ENCODE assay signal across 12 cellular contexts in the genomic region with DNA sequence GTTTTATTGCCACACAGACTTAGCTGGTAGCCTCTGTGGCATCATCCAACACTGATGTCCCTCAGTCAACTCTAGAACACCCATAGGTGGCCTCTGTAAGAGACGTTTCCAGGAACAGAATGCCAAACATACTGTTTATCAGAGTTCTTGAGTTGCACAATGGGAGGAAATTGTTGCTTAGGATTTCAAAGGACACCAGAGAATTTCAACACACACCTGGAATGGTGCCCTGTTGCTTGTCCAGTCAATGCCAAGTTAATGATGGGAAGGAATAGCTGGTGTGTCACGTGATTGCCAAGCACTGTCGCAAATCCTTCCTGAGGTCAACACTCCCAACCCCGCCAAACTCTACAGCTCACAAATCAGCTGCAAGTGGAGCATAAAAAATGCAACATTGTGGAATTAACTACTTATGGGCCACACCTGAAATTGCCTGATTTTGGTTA. TPM values are rescaled to one million over a fixed set of nuclear protein-coding genes. Genes with fewer than 3 reads are reported as not detected.
DNase-seq lines count a peak whose midpoint lies in the region; ATAC-seq and TF ChIP-seq lines count a peak whose summit lies in the region.
"Had no signal": no experiment of that assay in that cellular context is flagged by ENCODE, and none has a peak within 500 bp of the region (broad histone marks: within the 10 kb centered on the region; RNA-seq: fewer than 3 reads in every experiment).

No MANE protein-coding gene starts in this region.

- no peak for TF ChIP-seq POLR2A in esophagus muscularis mucosa (IDR thresholded peaks at IDR 0.05; ENCODE audit: low read depth)
- no peak for TF ChIP-seq POLR2A in transverse colon (IDR thresholded peaks at IDR 0.05)

- CTCF ChIA-PET in T-cell (lab: Charles Lee): no interaction called here
- CTCF ChIA-PET in Caco-2 (lab: Charles Lee): no interaction called here

- H3K27ac ChIP-seq in esophagus muscularis mucosa (replicated peaks in 1 of 4) (peak overlapping the region; percentile 15 to 62 (median 36)), lower lobe of right lung (peak overlapping the region; percentile 78), transverse colon (peak overlapping the region in 3 of 4 donors; percentile 8 to 58 (median 25))

- H3K9me3 ChIP-seq in esophagus muscularis mucosa: no peaks in the 10 kb centered on the region
- no peaks in the 10 kb centered on the region for H3K9me3 ChIP-seq in lower lobe of right lung
- no peaks in the 10 kb centered on the region for H3K9me3 ChIP-seq in transverse colon
- no peaks in the 10 kb centered on the region for H3K9me3 ChIP-seq in Caco-2

- 55% methylated on average over 4 of the region's 4 CpGs for WGBS in esophagus muscularis mucosa
- 52% methylated on average over 4 of the region's 4 CpGs; no CpG with 5 or more reads in 1 of the 2 donors for WGBS in transverse colon (ENCODE audit: low coverage in 1 of 2), 2 donors

- in situ Hi-C loops in transverse colon (cut with MboI; ENCODE audit: low pct_ligation_motif_present in 1 of 4, low pct_unique_long_range_greater_than_20kb in 1 of 4, low sequenced_read_pairs in 3 of 4): no loop called here

- BruUV-seq in Caco-2 (replicated peaks; lab: Mats Ljungman, UMichigan): no TSS peak

- H3K4me3 Mint-ChIP-seq in T-cell (no peak overlapping the region), Caco-2 (ENCODE audit: unreplicated experiment) (no peak overlapping the region)
- H3K4me3 Mint-ChIP-seq: activated naive CD4-positive, alpha-beta T cell treated with anti-CD3 and anti-CD28 coated beads for 36 hours had no signal

- peaks cover 3 to 13% of the 10 kb centered on the region in 2 donors for H3K27me3 Mint-ChIP-seq in T-cell
- no peaks in the 10 kb centered on the region for H3K27me3 Mint-ChIP-seq in Caco-2 (ENCODE audit: insufficient read depth, unreplicated experiment)

- H3K4me1 Mint-ChIP-seq in T-cell: no peaks in the 10 kb centered on the region
- no peaks in the 10 kb centered on the region for H3K4me1 Mint-ChIP-seq in Caco-2 (ENCODE audit: low read depth, unreplicated experiment)

- intact Hi-C loops in esophagus muscularis mucosa (cut with DNase I) (no loop called here), lower lobe of right lung (cut with DNase I) (no loop called here), transverse colon (cut with DNase I; ENCODE audit: low total_unique reads) (no loop called here), Caco-2 (cut with micrococcal nuclease; ENCODE audit: unreplicated experiment) (no loop called here)

- ATAC-seq in lower lobe of right lung (peak; percentile 90 to 93), HG02588 (IDR thresholded peaks at IDR 0.05; ENCODE audit: unreplicated experiment) (no peak), T-cell (replicated peaks in 1 of 4) (no peak)

- H3K4me3 ChIP-seq in esophagus muscularis mucosa (no peak overlapping the region), lower lobe of right lung (no peak overlapping the region), transverse colon (no peak overlapping the region), Caco-2 (ENCODE audit: low read depth, low read length) (no peak overlapping the region)

- H3K36me3 Mint-ChIP-seq in T-cell: no peaks in the 10 kb centered on the region
- no peaks in the 10 kb centered on the region for H3K36me3 Mint-ChIP-seq in Caco-2 (ENCODE audit: insufficient read depth, unreplicated experiment)

- no peaks in the 10 kb centered on the region for H3K36me3 ChIP-seq in esophagus muscularis mucosa
- H3K36me3 ChIP-seq in lower lobe of right lung: no peaks in the 10 kb centered on the region
- H3K36me3 ChIP-seq in transverse colon: no peaks in the 10 kb centered on the region
- H3K36me3 ChIP-seq in Caco-2 (ENCODE audit: control insufficient read depth, insufficient read depth, low read length): no peaks in the 10 kb centered on the region

- H3K9me3 Mint-ChIP-seq in T-cell (no peaks in the 10 kb centered on the region), Caco-2 (ENCODE audit: unreplicated experiment) (no peaks in the 10 kb centered on the region)
- H3K9me3 Mint-ChIP-seq: activated naive CD4-positive, alpha-beta T cell treated with anti-CD3 and anti-CD28 coated beads for 36 hours had no signal

- H3K27me3 ChIP-seq in esophagus muscularis mucosa (no peaks in the 10 kb centered on the region), lower lobe of right lung (ENCODE audit: low read depth) (no peaks in the 10 kb centered on the region), transverse colon (no peaks in the 10 kb centered on the region), Caco-2 (replicated peaks; ENCODE audit: control insufficient read depth, insufficient read depth, low read length) (no peaks in the 10 kb centered on the region)

- DNase-seq in LHCN-M2 (ENCODE audit: low read depth) (peak; percentile 56), esophagus muscularis mucosa (ENCODE audit: extremely low spot score) (no peak), lower lobe of right lung (peak; percentile 74), transverse colon (peak; percentile 42), T-cell (no peak), foreskin melanocyte (no peak), Caco-2 (no peak)
- DNase-seq: activated naive CD4-positive, alpha-beta T cell treated with anti-CD3 and anti-CD28 coated beads for 36 hours; DMS 273 treated with DMSO at 0.1 percent for 48 hours; NCI-H1930; stimulated activated CD4-positive, alpha-beta T cell treated with anti-CD3 and anti-CD28 coated beads, Interleukin-4, amount 100 ng/mL, for 4 hours had no signal

- H3K4me1 ChIP-seq in esophagus muscularis mucosa (peaks cover 0 to 4% (median 1%) of the 10 kb centered on the region in 4 donors), lower lobe of right lung (peaks cover 46% of the 10 kb centered on the region), transverse colon (peaks cover 5 to 21% (median 6%) of the 10 kb centered on the region in 4 donors), Caco-2 (no peaks in the 10 kb centered on the region)

- H3K27ac Mint-ChIP-seq in T-cell (no peak overlapping the region), Caco-2 (ENCODE audit: unreplicated experiment) (no peak overlapping the region)
- H3K27ac Mint-ChIP-seq: activated naive CD4-positive, alpha-beta T cell treated with anti-CD3 and anti-CD28 coated beads for 36 hours had no signal

- POLR2A ChIA-PET in T-cell (lab: Charles Lee): interaction anchor here in 1 of 2 donors (0.5 kb wide), 1 partner anchor 638 kb away, joined by 3 read pairs; no protein-coding TSS in a partner anchor
- POLR2A ChIA-PET in Caco-2 (lab: Charles Lee): interaction anchor here (0.6 kb wide), 1 partner anchor 28 kb away, joined by 3 read pairs; no protein-coding TSS in a partner anchor

- TF ChIP-seq CTCF in esophagus muscularis mucosa (IDR thresholded peaks at IDR 0.05) (no peak), lower lobe of right lung (IDR thresholded peaks at IDR 0.05) (no peak), transverse colon (IDR thresholded peaks at IDR 0.05) (no peak), Caco-2 (IDR thresholded peaks at IDR 0.05; ENCODE audit: insufficient read depth in 1 of 2, low read depth in 1 of 2, low read length in 1 of 2, severe bottlenecking in 1 of 2, unreplicated experiment in 1 of 2) (no peak)

- TF ChIP-seq EP300 in esophagus muscularis mucosa (IDR thresholded peaks at IDR 0.05) (peak; percentile 71), transverse colon (IDR thresholded peaks at IDR 0.05; ENCODE audit: low read depth) (no peak)

RNA-seq across cellular contexts. Expression of a gene that starts 28.6 kb away (rescaled TPM):
- total RNA-seq in LHCN-M2 (2014; rRNA removed) (38.4 and 57.5 TPM in 2 replicates), esophagus muscularis mucosa (10 to 100 TPM; 43.2 to 75.2 (median 50.1) TPM), lower lobe of right lung (55.5 TPM), transverse colon (10 to 100 TPM in 3 of 4 donors, 1 to 10 TPM in 1; 9.7 to 96.4 (median 72.3) TPM), T-cell (10 to 100 TPM in 4 of 5 donors, 1 to 10 TPM in 1; 8.8 to 17.1 (median 14.3) TPM), Caco-2 (2022) (40.5 and 44.5 TPM in 2 replicates)
- 80.3 TPM for polyA plus RNA-seq in LHCN-M2 (2012)

RNA-seq across cellular contexts. Expression of a gene that starts 37.8 kb away (rescaled TPM):
- total RNA-seq in LHCN-M2 (2014; rRNA removed): not detected in 2 replicates
- not detected for polyA plus RNA-seq in LHCN-M2 (2012)
- total RNA-seq in esophagus muscularis mucosa: under 1 TPM in 3 of 4 donors, not detected in 1; 0.17 to 0.65 (median 0.42) TPM
- not detected for total RNA-seq in lower lobe of right lung
- total RNA-seq in transverse colon: not detected
- 1 to 10 TPM in 2 of 5 donors, under 1 TPM in 1, not detected in 2; 0.73 to 2.1 (median 1.7) TPM for total RNA-seq in T-cell
- total RNA-seq in Caco-2 (2022): not detected in 2 replicates
- total RNA-seq: activated naive CD4-positive, alpha-beta T cell treated with anti-CD3 and anti-CD28 coated beads for 36 hours had no signal

RNA-seq across cellular contexts. Expression of a gene that starts 50.0 kb away (rescaled TPM):
- total RNA-seq in LHCN-M2 (2014; rRNA removed): not detected in 2 replicates
- polyA plus RNA-seq in LHCN-M2 (2012): not detected
- under 1 TPM in 1 of 4 donors, not detected in 3; 0.45 TPM for total RNA-seq in esophagus muscularis mucosa
- total RNA-seq in lower lobe of right lung: 2.3 TPM
- 1 to 10 TPM in 1 of 4 donors, under 1 TPM in 1, not detected in 2; 0.55 to 1.4 TPM for total RNA-seq in transverse colon
- total RNA-seq in T-cell: 10 to 100 TPM in 2 of 5 donors, 1 to 10 TPM in 3; 1.2 to 43.3 (median 5.8) TPM
- total RNA-seq in Caco-2 (2022): not detected in 2 replicates
- total RNA-seq: activated naive CD4-positive, alpha-beta T cell treated with anti-CD3 and anti-CD28 coated beads for 36 hours had no signal

Comparison
In these comparisons a context has a peak if more than half of its experiments do, and no peak if none do; other contexts are left out.
1. DNase-seq: peak in LHCN-M2 (single experiment), lower lobe of right lung (single experiment) and transverse colon (single experiment); none in esophagus muscularis mucosa (single experiment), T-cell (0 of 34), foreskin melanocyte (single experiment) and Caco-2 (0 of 2).
2. H3K27ac ChIP-seq: peak in every context shown above with its lines; median percentile 78 in lower lobe of right lung; 36 in esophagus muscularis mucosa; 25 in transverse colon.
3. ATAC-seq: peak in lower lobe of right lung (2 of 2); none in HG02588 (single experiment) and T-cell (0 of 4).